22 cellular contexts compared by ENCODE assay signal in the genomic region with DNA sequence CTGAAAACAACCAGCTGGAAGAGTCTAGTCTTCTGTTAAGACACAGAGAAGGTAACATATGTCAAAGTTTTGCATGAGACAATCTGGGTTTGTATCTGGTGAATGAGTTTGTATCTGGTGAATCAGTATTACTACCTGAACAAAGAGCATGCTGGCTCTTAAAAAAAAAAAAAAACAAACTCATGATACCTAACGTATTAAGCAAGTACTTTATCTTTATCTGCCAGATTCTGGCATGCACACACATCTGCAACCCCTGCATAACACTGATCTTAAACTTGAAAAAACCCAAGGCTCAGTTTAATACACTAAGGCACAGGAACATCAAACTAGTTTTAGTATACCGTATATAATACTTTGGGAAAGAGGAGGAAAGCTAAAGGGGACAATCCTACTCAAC. TPM values are rescaled to one million over a fixed set of nuclear protein-coding genes. Genes with fewer than 3 reads are reported as not detected.
DNase-seq lines count a peak whose midpoint lies in the region; ATAC-seq and TF ChIP-seq lines count a peak whose summit lies in the region.
"Had no signal": no experiment of that assay in that cellular context is flagged by ENCODE, and none has a peak within 500 bp of the region (broad histone marks: within the 10 kb centered on the region; RNA-seq: fewer than 3 reads in every experiment).

No MANE protein-coding gene starts in this region.

- H3K36me3 ChIP-seq in OCI-LY1 (ENCODE audit: insufficient read depth, low read length) (peaks cover 25% of the 10 kb centered on the region; the same call in 1 of the 2 replicates), neutrophil (no peaks in the 10 kb centered on the region)
- H3K36me3 ChIP-seq: right lobe of liver had no signal

- no peak overlapping the region for H3K9ac ChIP-seq in OCI-LY1 (ENCODE audit: low read length)

- H3K79me2 ChIP-seq in OCI-LY1 (ENCODE audit: insufficient read depth, low read length) = peaks cover 98% of the 10 kb centered on the region

- H3K4me1 ChIP-seq in OCI-LY1 (ENCODE audit: insufficient read depth, low read length, severe bottlenecking) (peaks cover 50% of the 10 kb centered on the region), neutrophil (ENCODE audit: control insufficient read depth in 1 of 2, insufficient read depth in 1 of 2, low read depth in 1 of 2, low read length in 1 of 2) (peaks cover 19 to 26% of the 10 kb centered on the region in 2 experiments)

- no peaks in the 10 kb centered on the region for H3K9me2 ChIP-seq in OCI-LY1 (ENCODE audit: low read depth, low read length)

- no peak overlapping the region for H3K27ac ChIP-seq in OCI-LY1 (ENCODE audit: low read depth, low read length, poor library complexity, severe bottlenecking)
- peak overlapping the region; percentile 15 for H3K27ac ChIP-seq in neutrophil
- H3K27ac ChIP-seq: C4-2B, right lobe of liver had no signal

- H3K9me3 ChIP-seq in OCI-LY1 (ENCODE audit: low read length) (no peaks in the 10 kb centered on the region), neutrophil (no peaks in the 10 kb centered on the region)
- H3K9me3 ChIP-seq: mucosa of descending colon, right lobe of liver had no signal

- H3K27me3 ChIP-seq in OCI-LY1 (ENCODE audit: insufficient read depth, low read length) (no peaks in the 10 kb centered on the region), neutrophil (no peaks in the 10 kb centered on the region)
- H3K27me3 ChIP-seq: right lobe of liver had no signal

- H2AFZ ChIP-seq in OCI-LY1 (ENCODE audit: low read length) = no peak overlapping the region

- no peak for TF ChIP-seq CTCF in OCI-LY1 (IDR thresholded peaks at IDR 0.05; ENCODE audit: low read length)
- TF ChIP-seq CTCF in neutrophil (IDR thresholded peaks at IDR 0.05) = no peak

- ATAC-seq in activated T-cell treated with anti-CD3 and anti-CD28 coated beads, Interleukin-2, amount 50 U/mL, for 4 hours = no peak
- ATAC-seq in effector memory CD8-positive, alpha-beta T cell (replicated peaks) = no peak
- ATAC-seq in HG03565 (IDR thresholded peaks at IDR 0.05; ENCODE audit: unreplicated experiment) (no peak), HG03521 (IDR thresholded peaks at IDR 0.05; ENCODE audit: unreplicated experiment) (no peak)
- ATAC-seq: left colon, mucosa of descending colon had no signal

- no peak for DNase-seq in activated T-cell treated with anti-CD3 and anti-CD28 coated beads, Interleukin-2, amount 50 U/mL, for 4 hours
- no peak for DNase-seq in activated T-cell treated with anti-CD3 and anti-CD28 coated beads for 4 hours
- no peak for DNase-seq in effector memory CD8-positive, alpha-beta T cell
- DNase-seq in head of caudate nucleus = no peak
- DNase-seq: activated CD8-positive, alpha-beta memory T cell treated with anti-CD3 and anti-CD28 coated beads for 24 hours; activated gamma-delta T cell; aorta; left colon; mucosa of descending colon; MV-4-11; NCI-H2029; NCI-H510A treated with DMSO at 0.1 percent for 48 hours; right lobe of liver; SHP77; T-helper 1 cell had no signal

- no peaks in the 10 kb centered on the region for H3K9me3 Mint-ChIP-seq in activated T-cell treated with anti-CD3 and anti-CD28 coated beads, Interleukin-2, amount 50 U/mL, for 4 hours
- H3K9me3 Mint-ChIP-seq in effector memory CD8-positive, alpha-beta T cell = no peaks in the 10 kb centered on the region
- H3K9me3 Mint-ChIP-seq: stimulated activated naive CD8-positive, alpha-beta T cell treated with anti-CD3 and anti-CD28 coated beads, Interleukin-15, Interleukin-2, amounts not matched to agents 100 ng/mL and 50 ng/mL, for 24 hours had no signal

- peaks cover 13% of the 10 kb centered on the region for H3K36me3 Mint-ChIP-seq in activated T-cell treated with anti-CD3 and anti-CD28 coated beads, Interleukin-2, amount 50 U/mL, for 4 hours (ENCODE audit: insufficient read depth)
- H3K36me3 Mint-ChIP-seq in effector memory CD8-positive, alpha-beta T cell (ENCODE audit: insufficient read depth) = peaks cover 19% of the 10 kb centered on the region

- peak overlapping the region; percentile 41 to 59 for H3K27ac Mint-ChIP-seq in effector memory CD8-positive, alpha-beta T cell
- H3K27ac Mint-ChIP-seq: stimulated activated naive CD8-positive, alpha-beta T cell treated with anti-CD3 and anti-CD28 coated beads, Interleukin-15, Interleukin-2, amounts not matched to agents 100 ng/mL and 50 ng/mL, for 24 hours had no signal

- H3K4me3 ChIP-seq in OCI-LY1 (ENCODE audit: low read depth, low read length, poor library complexity, severe bottlenecking) = no peak overlapping the region
- no peak overlapping the region for H3K4me3 ChIP-seq in neutrophil (ENCODE audit: low read depth in 1 of 2, low read length in 1 of 2)
- H3K4me3 ChIP-seq: mucosa of descending colon, right lobe of liver had no signal

- H3K4me3 Mint-ChIP-seq in activated T-cell treated with anti-CD3 and anti-CD28 coated beads, Interleukin-2, amount 50 U/mL, for 4 hours = peak overlapping the region; percentile 31
- peak overlapping the region; percentile 59 to 62 for H3K4me3 Mint-ChIP-seq in effector memory CD8-positive, alpha-beta T cell
- H3K4me3 Mint-ChIP-seq: stimulated activated naive CD8-positive, alpha-beta T cell treated with anti-CD3 and anti-CD28 coated beads, Interleukin-15, Interleukin-2, amounts not matched to agents 100 ng/mL and 50 ng/mL, for 24 hours had no signal

- no peaks in the 10 kb centered on the region for H3F3A ChIP-seq in OCI-LY1 (ENCODE audit: insufficient read depth, low read length)

- peaks cover 67% of the 10 kb centered on the region for H3K4me1 Mint-ChIP-seq in activated T-cell treated with anti-CD3 and anti-CD28 coated beads, Interleukin-2, amount 50 U/mL, for 4 hours (ENCODE audit: low read depth)
- peaks cover 40 to 70% of the 10 kb centered on the region in 2 donors for H3K4me1 Mint-ChIP-seq in effector memory CD8-positive, alpha-beta T cell (ENCODE audit: low read depth in 2 of 2)

- peaks cover 5% of the 10 kb centered on the region; the same call in 1 of the 2 replicates for H4K20me1 ChIP-seq in OCI-LY1 (ENCODE audit: insufficient read depth, low read length)

- intact Hi-C loops in head of caudate nucleus (cut with DNase I) = no loop called here

- H3K27me3 Mint-ChIP-seq in activated T-cell treated with anti-CD3 and anti-CD28 coated beads, Interleukin-2, amount 50 U/mL, for 4 hours (ENCODE audit: low read depth) = no peaks in the 10 kb centered on the region
- no peaks in the 10 kb centered on the region for H3K27me3 Mint-ChIP-seq in effector memory CD8-positive, alpha-beta T cell
- H3K27me3 Mint-ChIP-seq: IgD-negative memory B cell; stimulated activated naive CD8-positive, alpha-beta T cell treated with anti-CD3 and anti-CD28 coated beads, Interleukin-15, Interleukin-2, amounts not matched to agents 100 ng/mL and 50 ng/mL, for 24 hours had no signal

- peak overlapping the region; percentile 16; the same call in 1 of the 2 replicates for H3K4me2 ChIP-seq in OCI-LY1 (ENCODE audit: low read length)

RNA-seq across cellular contexts. Expression of a gene that starts 5.8 kb away (rescaled TPM):
- total RNA-seq in activated T-cell treated with anti-CD3 and anti-CD28 coated beads, Interleukin-2, amount 50 U/mL, for 4 hours = 10 to 100 TPM; 65.1 to 75.7 (median 75.6) TPM
